ENCODE assay signal across 8 cellular contexts in genomic region chr17:43760254-43760852, GRCh38. TPM values are rescaled to one million over a fixed set of nuclear protein-coding genes. Genes with fewer than 3 reads are reported as not detected.
DNase-seq lines count a peak whose midpoint lies in the region; ATAC-seq, FAIRE-seq and TF ChIP-seq lines count a peak whose summit lies in the region.

No MANE protein-coding gene starts in this region.

- no peaks in the 10 kb centered on the region for H3K9me2 ChIP-seq in Karpas-422 (replicated peaks; ENCODE audit: insufficient read depth, low read length)

- H3K9ac ChIP-seq in Karpas-422 (ENCODE audit: low read length): no peak overlapping the region

- TF ChIP-seq CTCF in esophagus muscularis mucosa (IDR thresholded peaks at IDR 0.05): peak in 2 of 3 experiments; percentile 97 to 100

- no peak overlapping the region for H2AFZ ChIP-seq in Karpas-422 (ENCODE audit: low read length)

- no peak for TF ChIP-seq POLR2A in esophagus muscularis mucosa (IDR thresholded peaks at IDR 0.05; ENCODE audit: low read depth)

- H3K4me1 ChIP-seq in Karpas-422 (ENCODE audit: low read length) (no peaks in the 10 kb centered on the region), esophagus muscularis mucosa (peaks cover 4 to 22% (median 15%) of the 10 kb centered on the region in 4 donors)

- no peak for ATAC-seq in GM21381 (IDR thresholded peaks at IDR 0.05; ENCODE audit: unreplicated experiment)

- peak; percentile 99 for FAIRE-seq in G401.6 (lab: Jason Lieb, UNC)

- H3K27ac ChIP-seq in Karpas-422 (ENCODE audit: low read length) (no peak overlapping the region), esophagus muscularis mucosa (replicated peaks in 1 of 4) (peak overlapping the region in 1 of 4 donors; percentile 24)

- no peaks in the 10 kb centered on the region for H4K20me1 ChIP-seq in Karpas-422 (ENCODE audit: insufficient read depth, low read depth, low read length)

- TF ChIP-seq EP300 in esophagus muscularis mucosa (IDR thresholded peaks at IDR 0.05): no peak

- WGBS in esophagus muscularis mucosa: 0% methylated on average over 10 of the region's 10 CpGs

- intact Hi-C loops in esophagus muscularis mucosa (cut with DNase I): loop anchor here (1.0 to 5.0 kb wide), 2 partner anchors 66 to 183 kb away; no protein-coding TSS in a partner anchor

- H3K4me3 ChIP-seq in Karpas-422 (ENCODE audit: low read length): no peak overlapping the region
- no peak overlapping the region for H3K4me3 ChIP-seq in esophagus muscularis mucosa

- H3K9me3 ChIP-seq in Karpas-422 (ENCODE audit: low read length): no peaks in the 10 kb centered on the region
- no peaks in the 10 kb centered on the region for H3K9me3 ChIP-seq in esophagus muscularis mucosa

- H3K4me2 ChIP-seq in Karpas-422 (ENCODE audit: low read depth, low read length, poor library complexity, severe bottlenecking): no peak overlapping the region

- H3K36me3 ChIP-seq in Karpas-422 (ENCODE audit: insufficient read depth, low read length) (no peaks in the 10 kb centered on the region), esophagus muscularis mucosa (peaks cover 0 to 3% (median 1%) of the 10 kb centered on the region in 4 donors)

- no peaks in the 10 kb centered on the region for H3K27me3 ChIP-seq in Karpas-422 (ENCODE audit: low read length)
- H3K27me3 ChIP-seq in esophagus muscularis mucosa: peaks cover 0 to 37% (median 6%) of the 10 kb centered on the region in 4 donors

- no peaks in the 10 kb centered on the region for H3K79me2 ChIP-seq in Karpas-422 (ENCODE audit: low read length)

- DNase-seq in Karpas-422 (peak; percentile 94), OCI-M1 (lab: John Stamatoyannopoulos, UW) (peak; percentile 93), activated T-cell treated with anti-CD3 and anti-CD28 coated beads for 4 hours (peak; percentile 86), esophagus muscularis mucosa (ENCODE audit: extremely low spot score) (peak; percentile 97), myocyte (ENCODE audit: low read depth) (peak; percentile 93)
- peak; percentile 73 to 78 for DNase-seq in stimulated activated CD8-positive, alpha-beta memory T cell treated with anti-CD3 and anti-CD28 coated beads, Interleukin-7, amount 100 ng/mL, for 4 hours (ENCODE audit: low read depth in 2 of 2)

RNA-seq across cellular contexts. Expression of gene SOST, which starts 1.8 kb away (rescaled TPM):
- total RNA-seq in Karpas-422 (2014; rRNA removed; shearing (Covaris generic); ENCODE audit: low replicate concordance): not detected in 2 replicates
- total RNA-seq in esophagus muscularis mucosa (not detected), myocyte (not detected in 2 replicates)
- 0.04 TPM for polyA plus RNA-seq in myocyte (2012)

RNA-seq across cellular contexts. Expression of gene DUSP3, which starts 18.4 kb away (rescaled TPM):
- total RNA-seq in Karpas-422 (2014; rRNA removed; shearing (Covaris generic); ENCODE audit: low replicate concordance): 7.9 and 9.5 TPM in 2 replicates
- total RNA-seq in esophagus muscularis mucosa (100 to 1,000 TPM; 130 to 182 (median 158) TPM), myocyte (103 and 104 TPM in 2 replicates)
- polyA plus RNA-seq in myocyte (2012): 64.1 TPM

RNA-seq across cellular contexts. Expression of gene CFAP97D1, which starts 19.9 kb away (rescaled TPM):
- total RNA-seq in Karpas-422 (2014; rRNA removed; shearing (Covaris generic); ENCODE audit: low replicate concordance): 1.1 TPM in 1 of 2 replicates, not detected in the other
- under 1 TPM in 1 of 4 donors, not detected in 3; 0.19 TPM for total RNA-seq in esophagus muscularis mucosa
- not detected in 2 replicates for total RNA-seq in myocyte
- polyA plus RNA-seq in myocyte (2012): not detected
